In the genomic region with DNA sequence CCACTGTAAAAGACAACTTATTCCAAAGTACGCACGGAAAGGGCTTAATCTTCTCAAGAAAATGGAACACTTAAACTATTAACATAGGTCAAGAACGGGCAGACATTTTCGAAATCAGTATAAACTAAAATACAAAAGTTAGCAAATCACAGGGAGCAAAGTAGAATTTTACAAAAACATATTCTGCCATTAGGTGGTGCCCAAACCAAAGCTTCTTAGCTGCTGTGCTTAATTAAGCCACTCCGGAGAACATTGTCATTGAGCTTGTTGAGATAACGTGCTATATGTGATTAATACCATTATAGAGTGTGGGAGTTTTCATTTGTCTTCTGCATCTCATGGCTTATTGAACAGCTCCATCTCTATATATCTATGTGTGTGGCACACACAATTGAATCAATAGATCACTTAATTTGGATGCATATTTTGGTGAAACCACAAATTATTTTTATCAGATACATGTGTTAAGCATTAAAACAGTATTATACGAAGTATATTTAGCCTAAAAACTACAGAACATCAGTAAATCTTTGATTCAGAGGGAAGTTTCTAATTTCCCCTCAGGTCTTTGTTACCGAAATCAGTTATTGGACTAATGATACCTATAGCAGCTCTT, we compare ENCODE assay signal across 9 cellular contexts. TPM values are rescaled to one million over a fixed set of nuclear protein-coding genes. Genes with fewer than 3 reads are reported as not detected.
DNase-seq lines count a peak whose midpoint lies in the region; ATAC-seq and TF ChIP-seq lines count a peak whose summit lies in the region.
"Had no signal": no experiment of that assay in that cellular context is flagged by ENCODE, and none has a peak within 500 bp of the region (broad histone marks: within the 10 kb centered on the region; RNA-seq: fewer than 3 reads in every experiment).

No MANE protein-coding gene starts in this region.

- WGBS in GM23248 (ENCODE audit: low coverage in 1 of 2, low lambda C conversion rate in 2 of 2, missing lambda C conversion rate in 2 of 2), 2 experiments, result 58 to 59% methylated on average over 8 of the region's 8 CpGs
- 58% methylated on average over 8 of the region's 8 CpGs for WGBS in esophagus muscularis mucosa

- H3K4me2 ChIP-seq in GM23248 (ENCODE audit: unreplicated experiment), result no peak overlapping the region
- no peak overlapping the region for H3K4me2 ChIP-seq in PC-9

- H3K27me3 ChIP-seq in GM23248 (replicated peaks; ENCODE audit: insufficient read depth), result no peaks in the 10 kb centered on the region
- no peaks in the 10 kb centered on the region for H3K27me3 ChIP-seq in PC-9 (ENCODE audit: insufficient read depth, low read depth)
- H3K27me3 ChIP-seq in esophagus muscularis mucosa, result no peaks in the 10 kb centered on the region

- peaks cover 4% of the 10 kb centered on the region for H3K9me3 Mint-ChIP-seq in osteocyte (ENCODE audit: unreplicated experiment)

- peaks cover 5% of the 10 kb centered on the region for H3K9me3 ChIP-seq in GM23248 (ENCODE audit: low read depth)
- no peaks in the 10 kb centered on the region for H3K9me3 ChIP-seq in PC-9 (ENCODE audit: insufficient read depth, low read depth)
- H3K9me3 ChIP-seq in esophagus muscularis mucosa, result no peaks in the 10 kb centered on the region

- POLR2A ChIA-PET in PC-9 (lab: Charles Lee; ENCODE audit: unreplicated experiment), result interaction anchor here (0.6 kb wide), 2 partner anchors 112 to 700 kb away, joined by 3 to 17 read pairs; no protein-coding TSS in a partner anchor

- in situ Hi-C loops in GM23248 (cut with MboI), result no loop called here

- no peak overlapping the region for H3K4me3 ChIP-seq in GM23248
- no peak overlapping the region for H3K4me3 ChIP-seq in PC-9
- no peak overlapping the region for H3K4me3 ChIP-seq in esophagus muscularis mucosa

- no peak for TF ChIP-seq EP300 in esophagus muscularis mucosa (IDR thresholded peaks at IDR 0.05)

- DNase-seq in GM23248 (peak; percentile 65), PC-9 (no peak), esophagus muscularis mucosa (ENCODE audit: extremely low spot score) (no peak), osteocyte (ENCODE audit: extremely low spot score, unreplicated experiment) (no peak)

- H4K20me1 ChIP-seq in GM23248 (ENCODE audit: insufficient read depth) (no peaks in the 10 kb centered on the region), PC-9 (ENCODE audit: insufficient read depth) (no peaks in the 10 kb centered on the region)

- H3K9me2 ChIP-seq in GM23248 (ENCODE audit: insufficient read depth) (no peaks in the 10 kb centered on the region), PC-9 (ENCODE audit: insufficient read depth) (no peaks in the 10 kb centered on the region)

- H3K27ac ChIP-seq in C4-2B, result no peak overlapping the region
- no peak overlapping the region for H3K27ac ChIP-seq in GM23248
- no peak overlapping the region for H3K27ac ChIP-seq in PC-9
- no peak overlapping the region for H3K27ac ChIP-seq in esophagus muscularis mucosa (replicated peaks in 1 of 4)

- no peak overlapping the region for H2AFZ ChIP-seq in GM23248
- no peak overlapping the region for H2AFZ ChIP-seq in PC-9

- H3K4me1 ChIP-seq in GM23248 (ENCODE audit: insufficient read depth) (no peaks in the 10 kb centered on the region), PC-9 (replicated peaks; ENCODE audit: insufficient read depth) (0 out of 2 replicates have a peak, but pooled peaks cover 5% of the 10 kb centered on the region), esophagus muscularis mucosa (no peaks in the 10 kb centered on the region)

- TF ChIP-seq POLR2A in esophagus muscularis mucosa (IDR thresholded peaks at IDR 0.05; ENCODE audit: low read depth), result no peak

- peaks cover 13% of the 10 kb centered on the region for H3K36me3 Mint-ChIP-seq in osteocyte (ENCODE audit: unreplicated experiment)

- peak; percentile 70 for TF ChIP-seq CTCF in C4-2B (conservative IDR thresholded peaks at IDR 0.05)
- peak; percentile 68 for TF ChIP-seq CTCF in PC-9 (conservative IDR thresholded peaks at IDR 0.05)
- TF ChIP-seq CTCF in esophagus muscularis mucosa (IDR thresholded peaks at IDR 0.05), result peak in 2 of 3 experiments; percentile 20 to 35
- TF ChIP-seq CTCF in osteocyte (IDR thresholded peaks at IDR 0.05), result peak; percentile 56

- no peak overlapping the region for H3K27ac Mint-ChIP-seq in osteocyte (ENCODE audit: unreplicated experiment)

- intact Hi-C loops in PC-9 (cut with micrococcal nuclease; ENCODE audit: unreplicated experiment) (loop anchor here (1.0 to 10.0 kb wide), 10 partner anchors 30 to 1108 kb away; a partner anchor contains a TSS), esophagus muscularis mucosa (cut with DNase I) (no loop called here)

- no peak for ATAC-seq in HG02610 (IDR thresholded peaks at IDR 0.05; ENCODE audit: unreplicated experiment)
- ATAC-seq in GM18517 (IDR thresholded peaks at IDR 0.05; ENCODE audit: unreplicated experiment), result no peak
- ATAC-seq in GM21619 (IDR thresholded peaks at IDR 0.05; ENCODE audit: unreplicated experiment), result no peak

- CTCF ChIA-PET in PC-9 (lab: Charles Lee), result interaction anchor here (0.5 to 1.9 kb wide), 6 partner anchors 31 to 701 kb away, joined by 3 to 10 read pairs (median 5); no protein-coding TSS in a partner anchor

- H3K4me3 Mint-ChIP-seq in osteocyte (ENCODE audit: unreplicated experiment), result no peak overlapping the region

- no peaks in the 10 kb centered on the region for H3K79me2 ChIP-seq in GM23248 (ENCODE audit: insufficient read depth)
- no peaks in the 10 kb centered on the region for H3K79me2 ChIP-seq in PC-9 (ENCODE audit: low read depth)

- no peaks in the 10 kb centered on the region for H3K27me3 Mint-ChIP-seq in osteocyte (ENCODE audit: unreplicated experiment)

- H3K36me3 ChIP-seq in GM23248 (ENCODE audit: low read depth) (peaks cover 10% of the 10 kb centered on the region; the same call in 1 of the 2 replicates), PC-9 (ENCODE audit: low read depth) (no peaks in the 10 kb centered on the region), esophagus muscularis mucosa (peaks cover 8 to 28% (median 20%) of the 10 kb centered on the region in 4 donors)

- no peaks in the 10 kb centered on the region for H3K4me1 Mint-ChIP-seq in osteocyte (ENCODE audit: unreplicated experiment)

- no peak overlapping the region for H3K9ac ChIP-seq in GM23248

- H3F3A ChIP-seq in GM23248 (ENCODE audit: insufficient read depth) (peaks cover 10% of the 10 kb centered on the region; the same call in 1 of the 2 replicates), PC-9 (ENCODE audit: insufficient read depth, low read depth) (peaks cover 4% of the 10 kb centered on the region; the same call in 1 of the 2 replicates)

- no TSS peak for BruUV-seq in PC-9 (replicated peaks; lab: Mats Ljungman, UMichigan)

RNA-seq across cellular contexts. Expression of a gene that starts 23.4 kb away (rescaled TPM):
- total RNA-seq in GM23248 (2014; rRNA removed; shearing (Covaris generic)), result 24.5 and 38.2 TPM in 2 replicates
- polyA plus RNA-seq in GM23248 (2016; fragmentation: Nextera tagmentation; extraction: Ambion mirVana), result 37.6 and 39.8 TPM in 2 replicates
- total RNA-seq in PC-9 (2021) (22.1 and 27.8 TPM in 2 replicates), esophagus muscularis mucosa (10 to 100 TPM; 17.5 to 22.8 (median 21.1) TPM), osteocyte (33.8 and 35.7 TPM in 2 replicates)

RNA-seq across cellular contexts. Expression of a gene that starts 43.8 kb away (rescaled TPM):
- not detected in 2 replicates for total RNA-seq in GM23248 (2014; rRNA removed; shearing (Covaris generic))
- not detected in 2 replicates for polyA plus RNA-seq in GM23248 (2016; fragmentation: Nextera tagmentation; extraction: Ambion mirVana)
- total RNA-seq in PC-9 (2021) (not detected in 2 replicates), esophagus muscularis mucosa (under 1 TPM in 1 of 4 donors, not detected in 3; 0.17 TPM), osteocyte (not detected in 2 replicates)
- total RNA-seq: temporal lobe had no signal
